ENCODE assay signal across 8 cellular contexts in the genomic region with DNA sequence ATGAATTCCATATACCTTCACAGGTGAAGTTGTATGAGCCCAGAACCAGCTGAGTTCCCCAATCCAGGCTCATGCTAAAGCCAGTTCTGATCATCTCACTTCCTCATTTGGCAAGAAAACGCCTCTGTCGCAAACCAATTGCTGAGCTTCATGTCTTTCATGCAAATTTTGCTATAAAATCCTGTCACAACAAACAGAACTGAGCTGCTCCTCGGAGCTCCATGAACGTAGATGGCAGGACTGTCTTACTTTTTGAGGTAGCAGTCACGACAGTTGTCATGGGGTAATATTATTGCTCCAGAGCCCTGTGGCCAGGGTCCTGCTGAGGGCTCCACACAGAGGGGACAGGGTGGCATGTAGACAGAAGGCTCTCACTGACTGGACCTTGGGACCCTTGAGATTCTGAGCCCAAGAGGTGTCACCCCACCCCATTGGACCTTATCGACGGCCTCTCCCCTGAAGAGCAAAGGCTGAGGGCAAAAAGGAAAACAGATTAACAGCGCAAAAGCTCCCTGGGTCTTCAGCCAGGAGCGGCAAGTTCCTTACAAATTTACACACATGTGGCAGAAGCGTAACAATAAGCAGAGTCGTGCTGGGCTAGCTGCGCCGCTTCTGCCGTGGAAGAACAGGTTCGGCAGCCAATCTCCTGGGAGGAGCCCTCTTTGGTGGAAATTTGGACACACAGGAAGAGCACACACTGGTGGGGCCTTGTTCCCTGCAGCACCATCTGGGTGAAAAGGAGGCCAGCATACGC.
DNase-seq lines count a peak whose midpoint lies in the region; ATAC-seq lines count a peak whose summit lies in the region.

No MANE protein-coding gene starts in this region.

- ATAC-seq in GM18502 (IDR thresholded peaks at IDR 0.05; ENCODE audit: poor library complexity, unreplicated experiment): peak; percentile 86
- ATAC-seq in HG02678 (IDR thresholded peaks at IDR 0.05; ENCODE audit: unreplicated experiment): peak; percentile 78

- DNase-seq in NOMO-1 treated with DMSO at 0.1 percent for 48 hours (lab: John Stamatoyannopoulos, UW; ENCODE audit: unreplicated experiment) (peak; percentile 99), midbrain (lab: John Stamatoyannopoulos, UW) (peak; percentile 11), T-helper 1 cell (no peak), NCI-H128 (lab: John Stamatoyannopoulos, UW; ENCODE audit: unreplicated experiment) (no peak)
- DNase-seq in stimulated activated CD4-positive, alpha-beta T cell treated with anti-CD3 and anti-CD28 coated beads, Interleukin-12 subunit alpha, Interleukin-12 subunit beta, amount 100 ng/mL, for 4 hours: no peak
- no peak for DNase-seq in activated naive CD4-positive, alpha-beta T cell treated with anti-CD3 and anti-CD28 coated beads, Interleukin-2, amount 50 U/mL, for 16 hours

Comparison
In these comparisons a context has a peak if more than half of its experiments do, and no peak if none do; other contexts are left out.
1. DNase-seq: peak in NOMO-1 treated with DMSO at 0.1 percent for 48 hours (single experiment) and midbrain (single experiment); none in T-helper 1 cell (0 of 5), stimulated activated CD4-positive, alpha-beta T cell treated with anti-CD3 and anti-CD28 coated beads, Interleukin-12 subunit alpha, Interleukin-12 subunit beta, amount 100 ng/mL, for 4 hours (single experiment), NCI-H128 (single experiment) and activated naive CD4-positive, alpha-beta T cell treated with anti-CD3 and anti-CD28 coated beads, Interleukin-2, amount 50 U/mL, for 16 hours (single experiment).